ENCODE assay signal across 14 cellular contexts in the genomic region with DNA sequence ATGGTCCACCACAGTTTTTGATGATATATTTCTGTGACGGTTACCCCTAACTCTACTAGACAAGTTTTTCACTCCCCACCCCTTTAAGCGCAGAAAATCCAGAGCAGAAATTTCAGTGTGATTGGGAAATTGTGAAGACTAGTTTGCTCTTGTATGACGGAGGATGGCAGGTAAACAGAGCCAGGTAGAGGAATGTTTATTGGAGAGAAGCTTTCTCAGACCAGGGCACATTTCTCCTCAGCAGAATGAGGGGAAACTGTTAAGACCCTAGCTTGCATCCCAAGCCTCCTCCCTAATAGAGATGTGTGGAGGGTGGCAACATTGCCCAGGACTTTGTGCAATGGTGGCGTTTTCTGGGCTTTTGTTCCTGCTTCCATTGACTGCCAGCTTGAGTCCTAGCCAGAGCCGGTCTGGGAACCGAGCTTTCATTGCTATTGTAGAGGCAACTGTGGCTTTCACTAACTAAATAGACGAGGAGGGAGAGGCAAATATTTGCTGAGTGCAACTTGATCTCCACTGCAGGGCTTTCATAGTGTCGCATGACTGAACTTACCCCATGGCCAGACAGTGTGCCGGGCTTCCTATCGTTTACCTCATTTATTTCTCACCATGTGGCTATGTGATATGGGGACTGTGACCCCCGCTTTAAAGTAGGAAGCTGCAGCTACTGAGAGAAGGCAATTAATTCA.
A peak's percentile ranks its signal among the peaks of the same experiment; 100 is the strongest.
DNase-seq lines count a peak whose midpoint lies in the region; ATAC-seq and TF ChIP-seq lines count a peak whose summit lies in the region.
"Had no signal": no experiment of that assay in that cellular context is flagged by ENCODE, and none has a peak within 500 bp of the region (broad histone marks: within the 10 kb centered on the region; RNA-seq: fewer than 3 reads in every experiment).

No MANE protein-coding gene starts in this region.

- H3K4me3 ChIP-seq in Caco-2 (ENCODE audit: low read depth, low read length) (no peak overlapping the region), left lung (no peak overlapping the region), mesenchymal stem cell (ENCODE audit: insufficient read depth in 1 of 2, low read depth in 1 of 2, low read length in 2 of 2) (no peak overlapping the region)

- no peak overlapping the region for H2AK5ac ChIP-seq in mesenchymal stem cell (ENCODE audit: low read length, severe bottlenecking)

- H3K9me3 ChIP-seq in Caco-2: no peaks in the 10 kb centered on the region
- no peaks in the 10 kb centered on the region for H3K9me3 ChIP-seq in left lung
- H3K9me3 ChIP-seq in mesenchymal stem cell (ENCODE audit: control insufficient read depth, low read length): peaks cover 14% of the 10 kb centered on the region

- BruUV-seq in Caco-2 (replicated peaks; lab: Mats Ljungman, UMichigan): no TSS peak

- no peak overlapping the region for H3K4ac ChIP-seq in mesenchymal stem cell (ENCODE audit: low read depth in 1 of 2, low read length in 2 of 2)

- H3K14ac ChIP-seq in mesenchymal stem cell (ENCODE audit: low read length in 2 of 2): no peak overlapping the region

- DNase-seq in Caco-2 (peak in 1 of 2 experiments; percentile 51), NCI-H1417 treated with DMSO at 0.1 percent for 48 hours (lab: John Stamatoyannopoulos, UW) (peak; percentile 59), NCI-H526 treated with DMSO at 0.1 percent for 48 hours (lab: John Stamatoyannopoulos, UW) (peak; percentile 74), left lung (no peak), glomerular visceral epithelial cell (ENCODE audit: extremely low spot score) (no peak), Kasumi-1 (lab: John Stamatoyannopoulos, UW) (no peak), mesenchymal stem cell (no peak)
- DNase-seq: activated T-cell treated with anti-CD3 and anti-CD28 coated beads, Interleukin-2, amount 50 U/mL, for 1 hour; amniotic stem cell; dermis blood vessel endothelial cell; stimulated activated CD4-positive, alpha-beta T cell treated with anti-CD3 and anti-CD28 coated beads, Interleukin-4, amount 100 ng/mL, for 1 hour; T-helper 1 cell had no signal

- no peaks in the 10 kb centered on the region for H3K36me3 Mint-ChIP-seq in Caco-2 (ENCODE audit: insufficient read depth, unreplicated experiment)
- H3K36me3 Mint-ChIP-seq: stimulated activated memory B cell treated with anti-CD40 and anti-IgM and Interleukin-4, amounts not matched to agents 10 μg/mL and 1 μg/mL and 100 μg/mL, for 72 hours had no signal

- H2BK120ac ChIP-seq in mesenchymal stem cell (ENCODE audit: low read depth, low read length): no peak overlapping the region

- H3K9ac ChIP-seq in mesenchymal stem cell (ENCODE audit: low read length): no peak overlapping the region

- H3K27ac Mint-ChIP-seq in Caco-2 (ENCODE audit: unreplicated experiment): no peak overlapping the region
- H3K27ac Mint-ChIP-seq: stimulated activated memory B cell treated with anti-CD40 and anti-IgM and Interleukin-4, amounts not matched to agents 10 μg/mL and 1 μg/mL and 100 μg/mL, for 72 hours had no signal

- H3K27me3 ChIP-seq in Caco-2 (replicated peaks; ENCODE audit: control insufficient read depth, insufficient read depth, low read length) (no peaks in the 10 kb centered on the region), left lung (no peaks in the 10 kb centered on the region), mesenchymal stem cell (ENCODE audit: control insufficient read depth in 1 of 2, insufficient read depth in 1 of 2, low read length in 2 of 2) (no peaks in the 10 kb centered on the region)

- H3K4me2 ChIP-seq in mesenchymal stem cell (ENCODE audit: low read length, poor library complexity, severe bottlenecking): no peak overlapping the region

- H3K9me3 Mint-ChIP-seq in Caco-2 (ENCODE audit: unreplicated experiment): no peaks in the 10 kb centered on the region

- POLR2A ChIA-PET in Caco-2 (lab: Charles Lee): no interaction called here

- H2BK15ac ChIP-seq in mesenchymal stem cell (ENCODE audit: low read depth, poor library complexity, severe bottlenecking): no peak overlapping the region

- no peak overlapping the region for H3K18ac ChIP-seq in mesenchymal stem cell (ENCODE audit: low read depth in 1 of 2, low read length in 2 of 2)

- no peak overlapping the region for H4K91ac ChIP-seq in mesenchymal stem cell (ENCODE audit: low read length)

- H3K79me1 ChIP-seq in mesenchymal stem cell (replicated peaks; ENCODE audit: low read length, poor library complexity, severe bottlenecking): no peaks in the 10 kb centered on the region

- ATAC-seq in left lung (peak; percentile 77), HG02938 (IDR thresholded peaks at IDR 0.05; ENCODE audit: unreplicated experiment) (no peak)
- ATAC-seq: stimulated activated memory B cell treated with anti-CD40 and anti-IgM and Interleukin-4, amounts not matched to agents 10 μg/mL and 1 μg/mL and 100 μg/mL, for 72 hours had no signal

- H3K23ac ChIP-seq in mesenchymal stem cell (ENCODE audit: low read length in 2 of 2): no peak overlapping the region

- peak overlapping the region; percentile 19 for H3K4me3 Mint-ChIP-seq in Caco-2 (ENCODE audit: unreplicated experiment)
- H3K4me3 Mint-ChIP-seq: stimulated activated memory B cell treated with anti-CD40 and anti-IgM and Interleukin-4, amounts not matched to agents 10 μg/mL and 1 μg/mL and 100 μg/mL, for 72 hours had no signal

- no peak overlapping the region for H4K8ac ChIP-seq in mesenchymal stem cell (ENCODE audit: low read length)

- no peak for TF ChIP-seq CTCF in Caco-2 (IDR thresholded peaks at IDR 0.05; ENCODE audit: insufficient read depth in 1 of 2, low read depth in 1 of 2, low read length in 1 of 2, severe bottlenecking in 1 of 2, unreplicated experiment in 1 of 2)
- TF ChIP-seq CTCF in left lung (IDR thresholded peaks at IDR 0.05): no peak

- H3K4me1 ChIP-seq in Caco-2 (peaks cover 8% of the 10 kb centered on the region; the same call in 1 of the 2 replicates), left lung (no peaks in the 10 kb centered on the region), mesenchymal stem cell (ENCODE audit: control insufficient read depth, insufficient read depth, low read depth, low read length) (no peaks in the 10 kb centered on the region)

- no peak overlapping the region for H3K27ac ChIP-seq in left lung
- H3K27ac ChIP-seq in mesenchymal stem cell (ENCODE audit: low read length, poor library complexity, severe bottlenecking): no peak overlapping the region

- 85% methylated on average over 10 of the region's 11 CpGs for WGBS in mesenchymal stem cell

- peaks cover 3% of the 10 kb centered on the region for H3K27me3 Mint-ChIP-seq in Caco-2 (ENCODE audit: insufficient read depth, unreplicated experiment)
- H3K27me3 Mint-ChIP-seq: stimulated activated memory B cell treated with anti-CD40 and anti-IgM and Interleukin-4, amounts not matched to agents 10 μg/mL and 1 μg/mL and 100 μg/mL, for 72 hours had no signal

- H2AFZ ChIP-seq in mesenchymal stem cell (ENCODE audit: low read depth, low read length): no peak overlapping the region

- H2BK12ac ChIP-seq in mesenchymal stem cell (ENCODE audit: low read length in 2 of 2): no peak overlapping the region

- H3K36me3 ChIP-seq in Caco-2 (ENCODE audit: control insufficient read depth, insufficient read depth, low read length): no peaks in the 10 kb centered on the region
- no peaks in the 10 kb centered on the region for H3K36me3 ChIP-seq in left lung
- H3K36me3 ChIP-seq in mesenchymal stem cell (ENCODE audit: control insufficient read depth in 1 of 2, insufficient read depth in 2 of 2, low read depth in 1 of 2, low read length in 2 of 2): no peaks in the 10 kb centered on the region

- intact Hi-C loops in Caco-2 (cut with micrococcal nuclease; ENCODE audit: unreplicated experiment): no loop called here
- intact Hi-C loops in left lung (cut with DNase I): no loop called here

- H2BK5ac ChIP-seq in mesenchymal stem cell (ENCODE audit: low read depth, low read length, poor library complexity, severe bottlenecking): no peak overlapping the region

- peaks cover 9% of the 10 kb centered on the region for H3K4me1 Mint-ChIP-seq in Caco-2 (ENCODE audit: low read depth, unreplicated experiment)
- H3K4me1 Mint-ChIP-seq: stimulated activated memory B cell treated with anti-CD40 and anti-IgM and Interleukin-4, amounts not matched to agents 10 μg/mL and 1 μg/mL and 100 μg/mL, for 72 hours had no signal

- CTCF ChIA-PET in Caco-2 (lab: Charles Lee): interaction anchor here (0.7 to 1.5 kb wide), 3 partner anchors 14 to 126 kb away, joined by 3 to 7 read pairs (median 4); no protein-coding TSS in a partner anchor

Comparison
In these comparisons a context has a peak if more than half of its experiments do, and no peak if none do; other contexts are left out.
1. DNase-seq: peak in NCI-H1417 treated with DMSO at 0.1 percent for 48 hours (single experiment) and NCI-H526 treated with DMSO at 0.1 percent for 48 hours (single experiment); none in left lung (0 of 2), glomerular visceral epithelial cell (single experiment), Kasumi-1 (0 of 2) and mesenchymal stem cell (single experiment).